ENCODE assay signal across 8 cellular contexts in the genomic region with DNA sequence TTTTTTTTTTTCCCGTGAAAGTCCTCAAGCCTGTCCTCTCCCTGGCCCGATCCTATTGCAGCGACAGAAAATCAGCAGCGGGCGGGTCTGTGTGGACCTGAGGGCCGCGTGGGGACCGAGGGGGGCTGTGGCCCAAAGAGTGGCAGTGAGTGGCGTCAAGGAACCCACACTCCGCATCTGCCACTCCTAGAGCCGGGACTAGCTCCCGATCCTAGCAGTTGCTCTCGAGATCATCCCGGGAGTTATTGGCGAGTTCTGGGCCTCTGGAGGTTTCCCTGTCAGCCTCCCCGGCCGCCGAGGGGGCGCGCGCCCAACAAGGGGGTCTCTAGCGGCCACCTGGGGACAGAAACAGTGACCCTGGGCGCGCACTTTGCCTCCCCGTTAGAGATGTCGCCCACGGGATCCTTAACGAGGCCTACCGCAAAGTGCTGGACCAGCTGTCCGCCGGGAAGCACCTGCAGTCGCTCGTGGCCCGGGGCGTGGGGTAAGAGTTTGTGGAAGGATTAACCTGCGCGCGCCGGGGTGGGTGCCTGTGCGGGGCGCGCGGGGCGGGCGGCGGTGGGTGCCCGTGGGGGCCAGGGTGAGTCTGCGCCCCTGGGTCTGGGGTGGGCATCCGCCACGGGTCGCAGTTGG. TPM values are rescaled to one million over a fixed set of nuclear protein-coding genes. Genes with fewer than 3 reads are reported as not detected.
DNase-seq lines count a peak whose midpoint lies in the region; ATAC-seq, FAIRE-seq and TF ChIP-seq lines count a peak whose summit lies in the region.

No MANE protein-coding gene starts in this region.

- H3K9me3 ChIP-seq in cardiac muscle cell (ENCODE audit: low read depth) (no peaks in the 10 kb centered on the region), mammary epithelial cell (replicated peaks; ENCODE audit: insufficient read depth, low read length) (no peaks in the 10 kb centered on the region), muscle layer of colon (ENCODE audit: low read length) (peaks cover 3% of the 10 kb centered on the region), aorta (ENCODE audit: control insufficient read depth, low read length) (no peaks in the 10 kb centered on the region)

- H3K79me2 ChIP-seq in mammary epithelial cell (ENCODE audit: insufficient read depth, low read length) = no peaks in the 10 kb centered on the region

- H2AFZ ChIP-seq in mammary epithelial cell (ENCODE audit: low read depth, low read length) = no peak overlapping the region

- DNase-seq in cardiac muscle cell (ENCODE audit: low read depth in 1 of 2, low spot score in 1 of 2) (no peak), cardiac septum (ENCODE audit: low spot score) (no peak), mammary epithelial cell (no peak), aorta (peak in 1 of 2 donors; percentile 78), KG1 (lab: John Stamatoyannopoulos, UW) (no peak), GM12892 (ENCODE audit: insufficient read length) (no peak)

- H3K4me1 ChIP-seq in cardiac muscle cell (ENCODE audit: low read depth) (peaks cover 6% of the 10 kb centered on the region), mammary epithelial cell (ENCODE audit: insufficient read depth, low read length) (peaks cover 8% of the 10 kb centered on the region), muscle layer of colon (ENCODE audit: insufficient read depth, low read length) (peaks cover 6% of the 10 kb centered on the region), aorta (ENCODE audit: control insufficient read depth in 1 of 2, insufficient read depth in 2 of 2, low read length in 2 of 2) (no peaks in the 10 kb centered on the region)

- whole genome bisulfite sequencing in mammary epithelial cell (ENCODE audit: low coverage, missing lambda C conversion rate) = 0% methylated on average over 23 of the region's 51 CpGs
- WGBS in aorta, 2 donors = 1 to 3% methylated on average over 51 of the region's 51 CpGs

- TF ChIP-seq CTCF in cardiac muscle cell (IDR thresholded peaks at IDR 0.05; ENCODE audit: low read depth, low read length) (no peak), mammary epithelial cell (conservative IDR thresholded peaks at IDR 0.05 in 1 of 2, IDR thresholded peaks at IDR 0.05 in 1 of 2; ENCODE audit: extremely low read depth in 1 of 2, insufficient read depth in 1 of 2, low read depth in 1 of 2, low read length in 2 of 2) (no peak)

- no peak overlapping the region for H3K27ac ChIP-seq in cardiac muscle cell
- no peak overlapping the region for H3K27ac ChIP-seq in mammary epithelial cell (ENCODE audit: insufficient read depth, low read depth, low read length)
- no peak overlapping the region for H3K27ac ChIP-seq in muscle layer of colon (ENCODE audit: low read depth, low read length)
- H3K27ac ChIP-seq in aorta (ENCODE audit: low read depth in 1 of 2, low read length in 2 of 2) = no peak overlapping the region

- no TSS peak for BruUV-seq in mammary epithelial cell (replicated peaks; lab: Mats Ljungman, UMichigan)

- no peak for FAIRE-seq in GM12892 (lab: Jason Lieb, UNC)

- no peak for ATAC-seq in aorta (ENCODE audit: low FRiP score)
- no peak for ATAC-seq in GM21526 (IDR thresholded peaks at IDR 0.05; ENCODE audit: low FRiP score, unreplicated experiment)

- no peaks in the 10 kb centered on the region for H3K36me3 ChIP-seq in cardiac muscle cell
- H3K36me3 ChIP-seq in mammary epithelial cell (ENCODE audit: insufficient read depth, low read length) = no peaks in the 10 kb centered on the region
- H3K36me3 ChIP-seq in muscle layer of colon (ENCODE audit: insufficient read depth, low read length) = no peaks in the 10 kb centered on the region
- H3K36me3 ChIP-seq in aorta (ENCODE audit: control insufficient read depth in 1 of 2, insufficient read depth in 2 of 2, low read length in 1 of 2) = no peaks in the 10 kb centered on the region

- H3K4me3 ChIP-seq in cardiac muscle cell (peak overlapping the region; percentile 37), mammary epithelial cell (replicated peaks in 1 of 3; ENCODE audit: insufficient read depth in 1 of 3, low read depth in 2 of 3, low read length in 3 of 3) (peak overlapping the region in 1 of 3 experiments; percentile 10), muscle layer of colon (ENCODE audit: low read depth in 1 of 2, low read length in 2 of 2) (peak overlapping the region; percentile 33 to 47), aorta (ENCODE audit: low read length in 2 of 2) (peak overlapping the region; percentile 53 to 54)

- H3K9ac ChIP-seq in mammary epithelial cell (ENCODE audit: insufficient read depth, low read length) (no peak overlapping the region), muscle layer of colon (ENCODE audit: low read length) (no peak overlapping the region)

- dilution Hi-C loops in mammary epithelial cell (cut with HindIII; ENCODE audit: low sequenced_read_pairs) = no loop called here

- in situ Hi-C loops in mammary epithelial cell (cut with MboI; ENCODE audit: low sequenced_read_pairs in 2 of 2) = no loop called here

- intact Hi-C loops in cardiac septum (cut with DNase I) = no loop called here
- intact Hi-C loops in mammary epithelial cell (cut with micrococcal nuclease) = loop anchor here (5.0 to 10.0 kb wide), 2 partner anchors 34 to 157 kb away; no protein-coding TSS in a partner anchor
- intact Hi-C loops in aorta (cut with DNase I) = loop anchor here in 1 of 2 donors (10.0 kb wide), 1 partner anchor 187 kb away; no protein-coding TSS in a partner anchor

- peaks cover 100% of the 10 kb centered on the region for H3K27me3 ChIP-seq in cardiac muscle cell
- peaks cover 53% of the 10 kb centered on the region for H3K27me3 ChIP-seq in mammary epithelial cell (ENCODE audit: insufficient read depth, low read length)
- H3K27me3 ChIP-seq in muscle layer of colon (ENCODE audit: control insufficient read depth in 1 of 2, insufficient read depth in 2 of 2, low read length in 2 of 2) = peaks cover 54 to 70% of the 10 kb centered on the region in 2 donors
- no peaks in the 10 kb centered on the region for H3K27me3 ChIP-seq in aorta (ENCODE audit: control insufficient read depth in 1 of 2, insufficient read depth in 2 of 2, low read length in 1 of 2)

- no peak for TF ChIP-seq POLR2A in GM12892 (IDR thresholded peaks at IDR 0.05; ENCODE audit: low read depth, low read length)

- H3K4me2 ChIP-seq in mammary epithelial cell (ENCODE audit: insufficient read depth, low read depth, low read length) = peak overlapping the region; percentile 54

- CTCF ChIA-PET in mammary epithelial cell (lab: Charles Lee; ENCODE audit: low non-redundant PET) = no interaction called here

- no peaks in the 10 kb centered on the region for H4K20me1 ChIP-seq in mammary epithelial cell (ENCODE audit: insufficient read depth, low read length)

RNA-seq across cellular contexts. Expression of gene ADCYAP1, which starts 3.3 kb away (rescaled TPM):
- 0.04 TPM in 1 of 2 replicates, not detected in the other for total RNA-seq in cardiac muscle cell
- not detected in 2 replicates for polyA plus RNA-seq in cardiac muscle cell
- total RNA-seq in cardiac septum = 0.22 TPM
- total RNA-seq in mammary epithelial cell = not detected
- polyA plus RNA-seq in mammary epithelial cell = not detected
- not detected for polyA minus RNA-seq in mammary epithelial cell
- total RNA-seq in aorta = 1 to 10 TPM; 4.9 to 6.5 TPM
- polyA plus RNA-seq in aorta = not detected
- not detected for polyA plus RNA-seq in GM12892 (2012; ENCODE audit: missing spikeins)
